Comparison of ENCODE assay signal across 20 cellular contexts in the genomic region with DNA sequence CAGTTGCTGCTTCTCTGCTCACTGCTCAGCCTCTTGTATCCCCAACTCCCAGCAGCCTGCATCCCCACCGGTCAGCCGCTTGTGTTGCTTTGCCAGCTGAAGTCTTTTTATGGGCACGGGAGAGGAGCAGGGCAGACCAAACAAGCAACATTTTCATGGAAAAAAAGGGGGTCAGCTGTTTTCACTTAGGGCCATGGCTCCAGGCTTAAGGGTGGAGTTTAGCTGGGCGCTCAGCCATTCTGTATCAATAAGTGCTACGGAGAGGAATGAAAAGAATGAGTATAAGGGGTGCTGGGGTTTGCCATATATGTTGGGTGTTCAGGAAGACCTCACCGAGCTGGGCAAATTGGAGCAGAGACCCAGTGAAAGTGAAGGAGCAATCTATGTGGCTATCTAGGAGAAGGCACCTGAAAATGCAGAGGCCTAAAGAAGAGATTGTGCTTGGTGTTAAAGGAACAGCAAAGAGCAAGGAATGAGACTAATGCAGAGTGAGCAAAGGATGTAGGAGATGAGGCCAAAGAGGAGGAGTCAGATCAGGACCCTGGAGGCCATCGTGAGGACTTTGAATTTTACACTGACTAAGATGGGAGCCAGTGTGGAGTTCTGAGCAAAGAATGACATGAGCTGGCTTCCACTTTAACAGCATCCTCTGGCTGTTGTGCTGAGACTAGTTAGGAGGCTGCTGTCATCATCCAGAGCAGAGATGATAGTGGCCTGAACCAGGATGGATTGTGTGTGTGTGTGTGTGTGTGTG.
"Had no signal": no experiment of that assay in that cellular context is flagged by ENCODE, and none has a peak within 500 bp of the region (broad histone marks: within the 10 kb centered on the region; RNA-seq: fewer than 3 reads in every experiment).

No MANE protein-coding gene starts in this region.

- H3K27ac ChIP-seq: brain microvascular endothelial cell, coronary artery, left ventricle myocardium inferior had no signal

- H3K4me3 ChIP-seq: coronary artery, left ventricle myocardium inferior, smooth muscle cell had no signal

- H3K4me1 ChIP-seq: left ventricle myocardium inferior had no signal

- ATAC-seq: activated CD8-positive, alpha-beta T cell treated with anti-CD3 and anti-CD28 coated beads for 36 hours; activated naive CD4-positive, alpha-beta T cell treated with anti-CD3 and anti-CD28 coated beads, Interleukin-2, amount 50 U/mL, for 72 hours; activated T-cell treated with anti-CD3 and anti-CD28 coated beads, Interleukin-2, amount 50 U/mL, for 72 hours; natural killer cell treated with Interleukin-12 subunit alpha and Interleukin-12 subunit beta and Interleukin-15 and Interleukin-18, amount 100 ng/mL, for 72 hours; right cardiac atrium; stimulated activated naive CD8-positive, alpha-beta T cell treated with anti-CD3 and anti-CD28 coated beads, Interleukin-15, Interleukin-2, amounts not matched to agents 100 U/mL and 50 U/mL, for 24 hours had no signal

- H3K9me3 ChIP-seq: left ventricle myocardium inferior had no signal

- H3K4me2 ChIP-seq: smooth muscle cell had no signal

- H3K36me3 ChIP-seq: brain microvascular endothelial cell, left ventricle myocardium inferior had no signal

- DNase-seq: activated B cell treated with CpG ODN at 0.5 μM for 24 hours; activated CD4-positive, alpha-beta T cell treated with anti-CD3 and anti-CD28 coated beads for 48 hours; activated CD8-positive, alpha-beta memory T cell treated with anti-CD3 and anti-CD28 coated beads, Interleukin-2, amount 50 U/mL, for 48 hours; activated CD8-positive, alpha-beta T cell treated with anti-CD3 and anti-CD28 coated beads for 36 hours; activated gamma-delta T cell; activated T-cell treated with anti-CD3 and anti-CD28 coated beads, Interleukin-2, amount 50 U/mL, for 72 hours; brain microvascular endothelial cell; effector CD8-positive, alpha-beta T cell; hypothalamus; left ventricle myocardium inferior; occipital lobe; right cardiac atrium; stimulated activated CD4-positive, alpha-beta T cell treated with anti-CD3 and anti-CD28 coated beads, Interleukin-4, amount 100 ng/mL, for 4 hours; stimulated activated CD8-positive, alpha-beta memory T cell treated with anti-CD3 and anti-CD28 coated beads, Interleukin-4, amount 100 ng/mL, for 48 hours; stimulated activated naive CD8-positive, alpha-beta T cell treated with anti-CD3 and anti-CD28 coated beads, Interleukin-15, Interleukin-2, amounts not matched to agents 100 U/mL and 50 U/mL, for 24 hours; trophoblast cell had no signal
